22 cellular contexts compared by ENCODE assay signal in genomic region chr10:33566001-33566400, GRCh38.
DNase-seq lines count a peak whose midpoint lies in the region; ATAC-seq and TF ChIP-seq lines count a peak whose summit lies in the region.
"Had no signal": no experiment of that assay in that cellular context is flagged by ENCODE, and none has a peak within 500 bp of the region (broad histone marks: within the 10 kb centered on the region; RNA-seq: fewer than 3 reads in every experiment).

No MANE protein-coding gene starts in this region.

- no peak overlapping the region for H3K4me3 Mint-ChIP-seq in dendritic cell treated with granulocyte-macrophage colony-stimulating factor and Interleukin-4, amounts not matched to agents 40 ng/mL and 50 ng/mL, for 4 days
- no peak overlapping the region for H3K4me3 Mint-ChIP-seq in nephron progenitor cell
- H3K4me3 Mint-ChIP-seq: activated T-cell treated with anti-CD3 and anti-CD28 coated beads, Interleukin-2, amount 50 U/mL, for 24 hours; CD14-positive monocyte; stimulated activated naive CD8-positive, alpha-beta T cell treated with anti-CD3 and anti-CD28 coated beads, Interleukin-15, amount 100 ng/mL, for 72 hours; T-helper 1 cell treated with Interleukin-12 subunit alpha and Interleukin-12 subunit beta and Interleukin-4 antibody, amounts not matched to agents 30 μg/mL and 1 μg/mL, for 36 hours had no signal

- H3K9me3 Mint-ChIP-seq in dendritic cell treated with granulocyte-macrophage colony-stimulating factor and Interleukin-4, amounts not matched to agents 40 ng/mL and 50 ng/mL, for 4 days: no peaks in the 10 kb centered on the region
- no peaks in the 10 kb centered on the region for H3K9me3 Mint-ChIP-seq in nephron progenitor cell
- H3K9me3 Mint-ChIP-seq: activated T-cell treated with anti-CD3 and anti-CD28 coated beads, Interleukin-2, amount 50 U/mL, for 24 hours; stimulated activated naive CD8-positive, alpha-beta T cell treated with anti-CD3 and anti-CD28 coated beads, Interleukin-15, amount 100 ng/mL, for 72 hours; T-helper 1 cell treated with Interleukin-12 subunit alpha and Interleukin-12 subunit beta and Interleukin-4 antibody, amounts not matched to agents 30 μg/mL and 1 μg/mL, for 36 hours had no signal

- 74% methylated on average over 6 of the region's 6 CpGs for WGBS in HUES64

- peak overlapping the region; percentile 34; the same call in 1 of the 2 replicates for H3K27ac ChIP-seq in HUES64 (ENCODE audit: low read depth, low read length)
- peak overlapping the region; percentile 41 for H3K27ac ChIP-seq in SJSA1
- H3K27ac ChIP-seq: skin epidermis, uterus had no signal

- H3K36me3 ChIP-seq in HUES64 (ENCODE audit: insufficient read depth, low read length) (no peaks in the 10 kb centered on the region), SJSA1 (no peaks in the 10 kb centered on the region)
- H3K36me3 ChIP-seq: uterus had no signal

- peaks cover 19% of the 10 kb centered on the region for H3K4me1 ChIP-seq in HUES64 (ENCODE audit: insufficient read depth, low read length)
- peaks cover 8% of the 10 kb centered on the region for H3K4me1 ChIP-seq in SJSA1 (replicated peaks)
- H3K4me1 ChIP-seq: uterus had no signal

- DNase-seq in SJSA1 (ENCODE audit: low read depth in 1 of 2, low spot score in 2 of 2) (peak in 1 of 2 experiments; percentile 6), nephron progenitor cell (no peak), NCI-H1105 (lab: John Stamatoyannopoulos, UW) (no peak)
- no peak for DNase-seq in activated effector memory CD4-positive, alpha-beta T cell treated with Interleukin-2 at 50 U/mL for 16 hours
- DNase-seq: activated CD4-positive, alpha-beta T cell treated with anti-CD3 and anti-CD28 coated beads for 4 hours; activated gamma-delta T cell treated with Interleukin-2 at 50 U/mL for 16 hours; activated T-cell treated with anti-CD3 and anti-CD28 coated beads, Interleukin-2, amount 50 U/mL, for 24 hours; Calu3; DND-41; mammary epithelial cell; NCI-H146; NCI-H510A; stimulated activated naive CD8-positive, alpha-beta T cell treated with anti-CD3 and anti-CD28 coated beads, Interleukin-15, amount 100 ng/mL, for 72 hours; uterus had no signal

- intact Hi-C loops in dendritic cell treated with granulocyte-macrophage colony-stimulating factor and Interleukin-4, amounts not matched to agents 40 ng/mL and 50 ng/mL, for 4 days (cut with micrococcal nuclease): no loop called here

- H3K4me3 ChIP-seq in HUES64 (ENCODE audit: low read length): no peak overlapping the region
- H3K4me3 ChIP-seq in SJSA1: no peak overlapping the region
- H3K4me3 ChIP-seq: skin epidermis, uterus had no signal

- H3K4me1 Mint-ChIP-seq in dendritic cell treated with granulocyte-macrophage colony-stimulating factor and Interleukin-4, amounts not matched to agents 40 ng/mL and 50 ng/mL, for 4 days (ENCODE audit: low read depth): peaks cover 49% of the 10 kb centered on the region
- H3K4me1 Mint-ChIP-seq in nephron progenitor cell: peaks cover 16% of the 10 kb centered on the region
- H3K4me1 Mint-ChIP-seq: stimulated activated naive CD8-positive, alpha-beta T cell treated with anti-CD3 and anti-CD28 coated beads, Interleukin-15, amount 100 ng/mL, for 72 hours had no signal

- H3K36me3 Mint-ChIP-seq in dendritic cell treated with granulocyte-macrophage colony-stimulating factor and Interleukin-4, amounts not matched to agents 40 ng/mL and 50 ng/mL, for 4 days (ENCODE audit: low read depth): no peaks in the 10 kb centered on the region
- H3K36me3 Mint-ChIP-seq in nephron progenitor cell (ENCODE audit: low read depth): no peaks in the 10 kb centered on the region
- H3K36me3 Mint-ChIP-seq: brain, CD14-positive monocyte had no signal

- ATAC-seq in GM19023 (IDR thresholded peaks at IDR 0.05; ENCODE audit: unreplicated experiment): no peak
- ATAC-seq: Panc1; stimulated activated naive CD8-positive, alpha-beta T cell treated with anti-CD3 and anti-CD28 coated beads, Interleukin-15, amount 100 ng/mL, for 72 hours had no signal

- no peaks in the 10 kb centered on the region for H3K27me3 Mint-ChIP-seq in dendritic cell treated with granulocyte-macrophage colony-stimulating factor and Interleukin-4, amounts not matched to agents 40 ng/mL and 50 ng/mL, for 4 days
- H3K27me3 Mint-ChIP-seq in nephron progenitor cell (ENCODE audit: low read depth, poor library complexity): peaks cover 3% of the 10 kb centered on the region
- H3K27me3 Mint-ChIP-seq: stimulated activated naive CD8-positive, alpha-beta T cell treated with anti-CD3 and anti-CD28 coated beads, Interleukin-15, amount 100 ng/mL, for 72 hours had no signal

- H3K27me3 ChIP-seq in HUES64 (ENCODE audit: insufficient read depth, low read length) (no peaks in the 10 kb centered on the region), SJSA1 (replicated peaks) (no peaks in the 10 kb centered on the region)
- H3K27me3 ChIP-seq: uterus had no signal

- H3K9ac ChIP-seq in HUES64 (ENCODE audit: low read depth, low read length): no peak overlapping the region

- no peak for TF ChIP-seq CTCF in nephron progenitor cell (IDR thresholded peaks at IDR 0.05)

- H3K9me3 ChIP-seq in HUES64 (ENCODE audit: insufficient read depth, low read depth, low read length): no peaks in the 10 kb centered on the region
- H3K9me3 ChIP-seq in SJSA1 (replicated peaks): no peaks in the 10 kb centered on the region
- H3K9me3 ChIP-seq: uterus had no signal

- peak overlapping the region; percentile 80 for H3K27ac Mint-ChIP-seq in dendritic cell treated with granulocyte-macrophage colony-stimulating factor and Interleukin-4, amounts not matched to agents 40 ng/mL and 50 ng/mL, for 4 days
- peak overlapping the region; percentile 68 for H3K27ac Mint-ChIP-seq in nephron progenitor cell
- H3K27ac Mint-ChIP-seq: activated T-cell treated with anti-CD3 and anti-CD28 coated beads, Interleukin-2, amount 50 U/mL, for 24 hours; brain; CD14-positive monocyte; stimulated activated naive CD8-positive, alpha-beta T cell treated with anti-CD3 and anti-CD28 coated beads, Interleukin-15, amount 100 ng/mL, for 72 hours; T-helper 1 cell treated with Interleukin-12 subunit alpha and Interleukin-12 subunit beta and Interleukin-4 antibody, amounts not matched to agents 30 μg/mL and 1 μg/mL, for 36 hours had no signal
